9 cellular contexts compared by ENCODE assay signal in genomic region chr11:131370090-131370751, GRCh38. TPM values are rescaled to one million over a fixed set of nuclear protein-coding genes. Genes with fewer than 3 reads are reported as not detected.
DNase-seq lines count a peak whose midpoint lies in the region; TF ChIP-seq lines count a peak whose summit lies in the region.
"Had no signal": no experiment of that assay in that cellular context is flagged by ENCODE, and none has a peak within 500 bp of the region (broad histone marks: within the 10 kb centered on the region; RNA-seq: fewer than 3 reads in every experiment).

Gene NTM (plus strand): TSS chr11:131370615.

- DNase-seq in LNCaP clone FGC (ENCODE audit: low read depth) (peak; percentile 48), kidney tubule cell (ENCODE audit: low spot score) (peak; percentile 17), stromal cell of bone marrow (ENCODE audit: low read depth) (peak; percentile 33), AML-193 (lab: John Stamatoyannopoulos, UW) (no peak), activated T-cell treated with anti-CD3 and anti-CD28 coated beads for 4 hours (no peak), posterior vena cava (ENCODE audit: low spot score) (no peak)
- DNase-seq in T-helper 2 cell treated with Interferon-gamma antibody and Interleukin-4, amounts not matched to agents 5 μg/mL and 100 μg/mL, for 36 hours (ENCODE audit: low spot score), result no peak
- DNase-seq: effector memory CD8-positive, alpha-beta T cell had no signal

- H3K4me3 ChIP-seq in LNCaP clone FGC (ENCODE audit: low read depth, low read length), result 0 out of 2 replicates have a peak within 1 kb of the TSS, but pooled peaks have one; percentile 2

- H3K36me3 Mint-ChIP-seq in T-helper 2 cell treated with Interferon-gamma antibody and Interleukin-4, amounts not matched to agents 5 μg/mL and 100 μg/mL, for 36 hours (ENCODE audit: low read depth), result no peaks in the 10 kb centered on the region

- H3K27ac Mint-ChIP-seq in T-helper 2 cell treated with Interferon-gamma antibody and Interleukin-4, amounts not matched to agents 5 μg/mL and 100 μg/mL, for 36 hours, result no peak within 1 kb of the TSS
- H3K27ac Mint-ChIP-seq: effector memory CD8-positive, alpha-beta T cell had no signal

- no peak within 1 kb of the TSS for H3K4me3 Mint-ChIP-seq in T-helper 2 cell treated with Interferon-gamma antibody and Interleukin-4, amounts not matched to agents 5 μg/mL and 100 μg/mL, for 36 hours
- H3K4me3 Mint-ChIP-seq: effector memory CD8-positive, alpha-beta T cell had no signal

- H3K27me3 Mint-ChIP-seq in T-helper 2 cell treated with Interferon-gamma antibody and Interleukin-4, amounts not matched to agents 5 μg/mL and 100 μg/mL, for 36 hours (ENCODE audit: low read depth), result peaks cover 4% of the 10 kb centered on the region

- peak within 1 kb of the TSS; percentile 47 for H3K27ac ChIP-seq in cingulate gyrus (ENCODE audit: low read depth, low read length)

- no peaks in the 10 kb centered on the region for H3K4me1 Mint-ChIP-seq in T-helper 2 cell treated with Interferon-gamma antibody and Interleukin-4, amounts not matched to agents 5 μg/mL and 100 μg/mL, for 36 hours (ENCODE audit: low read depth)

- TF ChIP-seq CTCF in LNCaP clone FGC (IDR thresholded peaks at IDR 0.05; ENCODE audit: control insufficient read depth, extremely low read depth, insufficient read depth), result no peak

- H3K9me3 Mint-ChIP-seq in T-helper 2 cell treated with Interferon-gamma antibody and Interleukin-4, amounts not matched to agents 5 μg/mL and 100 μg/mL, for 36 hours, result no peaks in the 10 kb centered on the region
- H3K9me3 Mint-ChIP-seq: effector memory CD8-positive, alpha-beta T cell had no signal

- intact Hi-C loops in posterior vena cava (cut with DNase I), result loop anchor here in 1 of 2 donors (1.0 kb wide), 1 partner anchor 32 kb away; no protein-coding TSS in a partner anchor

RNA-seq across cellular contexts. Expression of gene NTM, which starts in this region (rescaled TPM):
- total RNA-seq in posterior vena cava, result 10 to 100 TPM in 1 of 2 donors, 1 to 10 TPM in 1; 8.2 to 16.1 TPM

Comparison
In these comparisons a context has a peak if more than half of its experiments do, and no peak if none do; other contexts are left out.
1. DNase-seq: peak in LNCaP clone FGC (single experiment), kidney tubule cell (single experiment) and stromal cell of bone marrow (single experiment); none in AML-193 (0 of 2), activated T-cell treated with anti-CD3 and anti-CD28 coated beads for 4 hours (single experiment), posterior vena cava (single experiment) and T-helper 2 cell treated with Interferon-gamma antibody and Interleukin-4, amounts not matched to agents 5 μg/mL and 100 μg/mL, for 36 hours (single experiment).